Comparison of ENCODE assay signal across 8 cellular contexts in genomic region chr15:73127302-73127936, GRCh38.
A peak's percentile ranks its signal among the peaks of the same experiment; 100 is the strongest.
DNase-seq lines count a peak whose midpoint lies in the region; ATAC-seq, FAIRE-seq and TF ChIP-seq lines count a peak whose summit lies in the region.

No MANE protein-coding gene starts in this region.

- H3K36me3 Mint-ChIP-seq in activated CD4-positive, alpha-beta T cell treated with anti-CD3 and anti-CD28 coated beads, Interleukin-2, amount 10 ng/mL, durations not matched to agents 24 days and 14 days (ENCODE audit: low read depth) = no peaks in the 10 kb centered on the region

- POLR2A ChIA-PET in A549 (lab: Yijun Ruan, JAX) = no interaction called here

- no peaks in the 10 kb centered on the region for H3K9me2 ChIP-seq in DOHH2 (replicated peaks; ENCODE audit: control insufficient read depth, low read length)

- H3K9me3 ChIP-seq in A549 = no peaks in the 10 kb centered on the region
- no peaks in the 10 kb centered on the region for H3K9me3 ChIP-seq in DOHH2 (ENCODE audit: control insufficient read depth, insufficient read depth, low read length)

- intact Hi-C loops in activated CD4-positive, alpha-beta T cell treated with anti-CD3 and anti-CD28 coated beads, Interleukin-2, amount 10 ng/mL, durations not matched to agents 24 days and 14 days (cut with micrococcal nuclease) = loop anchor here (10.0 kb wide), 1 partner anchor 117 kb away; no protein-coding TSS in a partner anchor

- H3K27me3 Mint-ChIP-seq in activated CD4-positive, alpha-beta T cell treated with anti-CD3 and anti-CD28 coated beads, Interleukin-2, amount 10 ng/mL, durations not matched to agents 24 days and 14 days = no peaks in the 10 kb centered on the region

- H3K36me3 ChIP-seq in DOHH2 (ENCODE audit: control insufficient read depth, low read length) = no peaks in the 10 kb centered on the region

- DNase-seq in A549 (ENCODE audit: low read depth in 1 of 2, low spot score in 1 of 2) (peak; percentile 52 to 58), globus pallidus (ENCODE audit: low spot score) (peak; percentile 10), NCI-H2107 treated with DMSO at 0.1 percent for 48 hours (lab: John Stamatoyannopoulos, UW; ENCODE audit: unreplicated experiment) (no peak)
- DNase-seq in activated CD4-positive, alpha-beta T cell treated with anti-CD3 and anti-CD28 coated beads, Interleukin-2, amount 10 ng/mL, durations not matched to agents 24 days and 14 days = peak; percentile 73
- DNase-seq in stimulated activated CD4-positive, alpha-beta T cell treated with anti-CD3 and anti-CD28 coated beads, Interleukin-4, amount 100 ng/mL, for 24 hours = peak; percentile 23

- H3K27me3 ChIP-seq in DOHH2 (ENCODE audit: control insufficient read depth, low read length) = no peaks in the 10 kb centered on the region

- TF ChIP-seq POLR2A in A549 (IDR thresholded peaks at IDR 0.05; ENCODE audit: low read length) = no peak

- TF ChIP-seq CTCF in A549 (IDR thresholded peaks at IDR 0.05) (peak; percentile 89), DOHH2 (IDR thresholded peaks at IDR 0.05; ENCODE audit: low read depth, low read length, poor library complexity, severe bottlenecking) (peak; percentile 86)

- H3K79me2 ChIP-seq in DOHH2 (ENCODE audit: control insufficient read depth, low read length) = no peaks in the 10 kb centered on the region

- CTCF ChIA-PET in A549 (lab: Yijun Ruan, JAX) = interaction anchor here (0.6 to 2.1 kb wide), 6 partner anchors 8 to 480 kb away, joined by 3 to 15 read pairs (median 4); no protein-coding TSS in a partner anchor

- H3K4me2 ChIP-seq in A549 = no peak overlapping the region
- H3K4me2 ChIP-seq in DOHH2 (ENCODE audit: low read length) = no peak overlapping the region

- TF ChIP-seq EP300 in A549 (IDR thresholded peaks at IDR 0.05) (no peak), Ishikawa (IDR thresholded peaks at IDR 0.05; ENCODE audit: borderline replicate concordance) (no peak)

- H3K27ac ChIP-seq in A549 (no peak overlapping the region), DOHH2 (ENCODE audit: low read depth, low read length) (no peak overlapping the region)

- H3K4me3 ChIP-seq in A549 (no peak overlapping the region), DOHH2 (ENCODE audit: low read length) (no peak overlapping the region)

- TF ChIP-seq RAD21 in A549 (conservative IDR thresholded peaks at IDR 0.05 in 1 of 2, IDR thresholded peaks at IDR 0.05 in 1 of 2) (peak; percentile 46 to 52; a peak in 4 of 5 replicates), Ishikawa (IDR thresholded peaks at IDR 0.05; ENCODE audit: low read depth) (peak; percentile 26; the same call in 1 of the 2 replicates)

- H3K4me1 Mint-ChIP-seq in activated CD4-positive, alpha-beta T cell treated with anti-CD3 and anti-CD28 coated beads, Interleukin-2, amount 10 ng/mL, durations not matched to agents 24 days and 14 days = no peaks in the 10 kb centered on the region

- no peak overlapping the region for H3K27ac Mint-ChIP-seq in activated CD4-positive, alpha-beta T cell treated with anti-CD3 and anti-CD28 coated beads, Interleukin-2, amount 10 ng/mL, durations not matched to agents 24 days and 14 days

- no peaks in the 10 kb centered on the region for H3K9me3 Mint-ChIP-seq in activated CD4-positive, alpha-beta T cell treated with anti-CD3 and anti-CD28 coated beads, Interleukin-2, amount 10 ng/mL, durations not matched to agents 24 days and 14 days

- peak; percentile 98 for FAIRE-seq in A549 (lab: Jason Lieb, UNC)

- no peak overlapping the region for H3K4me3 Mint-ChIP-seq in activated CD4-positive, alpha-beta T cell treated with anti-CD3 and anti-CD28 coated beads, Interleukin-2, amount 10 ng/mL, durations not matched to agents 24 days and 14 days

- H3K4me1 ChIP-seq in A549 = no peaks in the 10 kb centered on the region
- no peaks in the 10 kb centered on the region for H3K4me1 ChIP-seq in DOHH2 (ENCODE audit: control insufficient read depth, low read length)

- ATAC-seq in A549 = peak; percentile 91 to 96
- no peak for ATAC-seq in GM18870 (IDR thresholded peaks at IDR 0.05; ENCODE audit: unreplicated experiment)

- WGBS in A549 (ENCODE audit: missing lambda C conversion rate) = 48% methylated on average over 2 of the region's 2 CpGs

- H4K20me1 ChIP-seq in DOHH2 (ENCODE audit: control insufficient read depth, insufficient read depth, low read depth, low read length) = no peaks in the 10 kb centered on the region

- H3F3A ChIP-seq in DOHH2 (ENCODE audit: control insufficient read depth, insufficient read depth) = no peaks in the 10 kb centered on the region

TF ChIP-seq in A549, 52 proteins besides CTCF, POLR2A, EP300 and RAD21:
- TF ChIP-seq RNF2 (IDR thresholded peaks at IDR 0.05; ENCODE audit: borderline replicate concordance, low read depth) (no peak), SMC3 (IDR thresholded peaks at IDR 0.05) (peak; percentile 40; the same call in 2 of the 3 replicates)

TF ChIP-seq in Ishikawa, 13 proteins besides CTCF, POLR2A, EP300 and RAD21:
- TF ChIP-seq CEBPB (IDR thresholded peaks at IDR 0.05) (no peak), TAF1 (IDR thresholded peaks at IDR 0.05; ENCODE audit: low read depth) (no peak), ZBTB7A (IDR thresholded peaks at IDR 0.05; ENCODE audit: low read depth) (no peak), TCF12 (IDR thresholded peaks at IDR 0.05; ENCODE audit: low read depth) (no peak), EGR1 (IDR thresholded peaks at IDR 0.05) (no peak), MAX (IDR thresholded peaks at IDR 0.05) (no peak), REST (IDR thresholded peaks at IDR 0.05; ENCODE audit: low read depth) (no peak), CREB1 (IDR thresholded peaks at IDR 0.05; ENCODE audit: low read depth) (no peak), USF1 (IDR thresholded peaks at IDR 0.05) (no peak), NFIC (IDR thresholded peaks at IDR 0.05) (no peak), TEAD4 (IDR thresholded peaks at IDR 0.05) (no peak), FOXM1 (IDR thresholded peaks at IDR 0.05; ENCODE audit: borderline replicate concordance, low read depth) (no peak), YY1 (IDR thresholded peaks at IDR 0.05; ENCODE audit: low read depth) (no peak)
TF ChIP-seq in Ishikawa: peak in this region for 0.
